Comparison of ENCODE assay signal across 8 cellular contexts in the genomic region with DNA sequence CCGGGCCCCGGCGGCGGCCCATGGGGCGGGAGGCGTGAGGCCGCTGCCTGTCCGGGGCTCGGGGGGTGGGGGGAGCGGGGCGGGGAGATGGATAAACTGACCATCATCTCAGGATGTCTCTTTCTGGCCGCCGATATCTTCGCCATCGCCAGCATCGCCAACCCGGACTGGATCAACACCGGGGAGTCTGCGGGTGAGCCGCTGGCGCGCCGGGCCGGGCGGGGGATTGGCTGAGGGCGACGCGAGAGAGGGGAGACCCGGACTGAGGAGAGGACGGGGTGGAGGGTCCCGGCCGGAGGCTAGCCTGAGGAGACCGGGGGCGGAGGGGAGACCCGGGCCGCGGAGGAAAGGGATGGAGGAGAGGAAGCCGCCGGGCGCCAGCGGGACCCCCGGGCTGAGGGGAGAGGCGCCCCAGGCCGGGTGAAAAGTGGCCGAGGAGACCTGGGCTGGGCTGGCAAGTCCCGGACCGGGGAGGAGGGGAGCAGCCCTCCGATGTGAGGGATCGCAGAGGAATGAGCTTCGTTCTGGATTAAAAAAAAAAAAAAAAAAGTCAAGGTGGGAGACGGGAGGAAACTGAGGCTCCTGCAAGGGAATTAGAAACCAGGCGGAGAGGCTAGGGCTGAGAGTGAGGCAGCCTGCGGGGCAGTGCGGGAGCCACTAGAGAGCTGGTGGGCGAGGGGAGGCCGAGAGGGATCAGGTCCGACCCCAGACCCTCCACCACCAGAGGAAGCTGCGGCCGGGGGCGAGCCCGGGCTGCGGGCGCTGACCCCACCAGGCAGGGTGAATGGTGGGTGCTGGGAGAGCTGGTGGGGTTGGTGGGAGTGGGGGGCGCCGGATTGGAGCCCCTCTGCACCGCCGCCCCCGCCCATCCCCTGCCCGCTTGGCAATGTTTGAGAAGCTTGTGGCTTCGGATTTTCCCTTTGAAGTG. TPM values are rescaled to one million over a fixed set of nuclear protein-coding genes. Genes with fewer than 3 reads are reported as not detected.
DNase-seq lines count a peak whose midpoint lies in the region; ATAC-seq and TF ChIP-seq lines count a peak whose summit lies in the region.

No MANE protein-coding gene starts in this region.

- peak; percentile 51 for DNase-seq in DMS53 (lab: John Stamatoyannopoulos, UW)
- DNase-seq in DMS53 treated with DMSO at 0.1 percent for 48 hours (lab: John Stamatoyannopoulos, UW; ENCODE audit: unreplicated experiment) = no peak
- DNase-seq in HK-2 (ENCODE audit: unreplicated experiment) = peak; percentile 27
- peak; percentile 64 for DNase-seq in activated CD8-positive, alpha-beta memory T cell treated with anti-CD3 and anti-CD28 coated beads, Interleukin-2, amount 50 U/mL, for 48 hours
- peak; percentile 40 for DNase-seq in germinal center (ENCODE audit: low spot score)
- DNase-seq in omental fat pad (ENCODE audit: low spot score) = no peak
- DNase-seq in NCI-H774 (lab: John Stamatoyannopoulos, UW) = no peak

- ATAC-seq in omental fat pad (ENCODE audit: low FRiP score) = peak; percentile 55
- no peak for ATAC-seq in GM18861 (IDR thresholded peaks at IDR 0.05; ENCODE audit: unreplicated experiment)

- TF ChIP-seq CTCF in omental fat pad (IDR thresholded peaks at IDR 0.05) = no peak

RNA-seq across cellular contexts. Expression of a gene that starts 0.6 kb away (rescaled TPM):
- 10 to 100 TPM; 18.7 to 35.2 (median 25.8) TPM for total RNA-seq in omental fat pad

RNA-seq across cellular contexts. Expression of a gene that starts 7.6 kb away (rescaled TPM):
- not detected for total RNA-seq in omental fat pad

RNA-seq across cellular contexts. Expression of a gene that starts 55.3 kb away (rescaled TPM):
- 100 to 1,000 TPM; 149 to 165 (median 159) TPM for total RNA-seq in omental fat pad

Comparison
In these comparisons a context has a peak if more than half of its experiments do, and no peak if none do; other contexts are left out.
1. DNase-seq: peak in DMS53 (single experiment), HK-2 (single experiment), activated CD8-positive, alpha-beta memory T cell treated with anti-CD3 and anti-CD28 coated beads, Interleukin-2, amount 50 U/mL, for 48 hours (single experiment) and germinal center (single experiment); none in DMS53 treated with DMSO at 0.1 percent for 48 hours (single experiment), omental fat pad (single experiment) and NCI-H774 (single experiment).